Comparison of ENCODE assay signal across 19 cellular contexts in the genomic region with DNA sequence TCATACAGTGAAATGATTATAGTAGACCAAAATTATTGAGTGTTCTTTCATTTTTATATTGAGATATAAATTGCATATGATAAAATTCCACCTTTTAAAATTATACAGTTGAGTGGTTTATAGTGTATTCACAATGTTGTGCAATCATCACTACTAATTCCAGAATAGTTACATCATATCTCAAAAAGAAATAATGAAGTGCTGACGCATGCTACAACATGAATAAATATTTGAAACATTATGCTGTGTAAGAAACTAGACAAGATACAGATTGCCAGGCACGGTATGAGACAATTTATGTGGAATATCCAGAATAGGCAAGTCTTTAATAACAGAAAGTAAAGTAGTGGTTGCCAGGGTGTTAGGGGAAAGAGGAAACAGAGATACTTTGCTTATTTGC.
A peak's percentile ranks its signal among the peaks of the same experiment; 100 is the strongest.
DNase-seq lines count a peak whose midpoint lies in the region; ATAC-seq, FAIRE-seq and TF ChIP-seq lines count a peak whose summit lies in the region.
"Had no signal": no experiment of that assay in that cellular context is flagged by ENCODE, and none has a peak within 500 bp of the region (broad histone marks: within the 10 kb centered on the region; RNA-seq: fewer than 3 reads in every experiment).

No MANE protein-coding gene starts in this region.

- TF ChIP-seq CTCF in HepG2 (CRISPR knock-in tag; IDR thresholded peaks at IDR 0.05) (no peak), right lobe of liver (IDR thresholded peaks at IDR 0.05) (no peak), mammary epithelial cell (conservative IDR thresholded peaks at IDR 0.05 in 1 of 2, IDR thresholded peaks at IDR 0.05 in 1 of 2; ENCODE audit: extremely low read depth in 1 of 2, insufficient read depth in 1 of 2, low read depth in 1 of 2, low read length in 2 of 2) (no peak), type B pancreatic cell (conservative IDR thresholded peaks at IDR 0.05) (no peak)

- H2AFZ ChIP-seq in HepG2 (ENCODE audit: low read length): no peak overlapping the region
- peak overlapping the region; percentile 34 for H2AFZ ChIP-seq in mammary epithelial cell (ENCODE audit: low read depth, low read length)

- CTCF ChIA-PET in HepG2 (lab: Yijun Ruan, JAX; ENCODE audit: low intra/inter-chr PET ratio, low total read pairs): no interaction called here
- CTCF ChIA-PET in mammary epithelial cell (lab: Charles Lee; ENCODE audit: low non-redundant PET): no interaction called here
- CTCF ChIA-PET in activated CD8-positive, alpha-beta T cell treated with anti-CD3 and anti-CD28 coated beads, Interleukin-2, amount 10 ng/mL, durations not matched to agents 7 days and 5 days (lab: Charles Lee): no interaction called here

- no peak for ATAC-seq in HepG2
- ATAC-seq in right lobe of liver: no peak
- no peak for ATAC-seq in activated CD8-positive, alpha-beta T cell treated with anti-CD3 and anti-CD28 coated beads, Interleukin-2, amount 10 ng/mL, durations not matched to agents 7 days and 5 days

- H3K4me3 ChIP-seq in HepG2 (replicated peaks in 1 of 3; ENCODE audit: insufficient read depth in 1 of 3, low read depth in 2 of 3, low read length in 3 of 3): no peak overlapping the region
- no peak overlapping the region for H3K4me3 ChIP-seq in right lobe of liver
- no peak overlapping the region for H3K4me3 ChIP-seq in mammary epithelial cell (replicated peaks in 1 of 3; ENCODE audit: insufficient read depth in 1 of 3, low read depth in 2 of 3, low read length in 3 of 3)

- H3K36me3 ChIP-seq in HepG2 (replicated peaks in 1 of 2; ENCODE audit: control insufficient read depth in 1 of 2, insufficient read depth in 2 of 2, low read length in 2 of 2) (no peaks in the 10 kb centered on the region), right lobe of liver (no peaks in the 10 kb centered on the region), mammary epithelial cell (ENCODE audit: insufficient read depth, low read length) (no peaks in the 10 kb centered on the region)

- no peaks in the 10 kb centered on the region for H3K36me3 Mint-ChIP-seq in type B pancreatic cell
- H3K36me3 Mint-ChIP-seq in activated CD8-positive, alpha-beta T cell treated with anti-CD3 and anti-CD28 coated beads, Interleukin-2, amount 10 ng/mL, durations not matched to agents 7 days and 5 days (ENCODE audit: low read depth): no peaks in the 10 kb centered on the region
- H3K36me3 Mint-ChIP-seq: CD4-positive, alpha-beta memory T cell had no signal

- TF ChIP-seq EP300 in HepG2 (IDR thresholded peaks at IDR 0.05; ENCODE audit: low read depth in 2 of 2, low read length in 2 of 2): no peak
- TF ChIP-seq EP300 in HepG2 (CRISPR knock-in tag; IDR thresholded peaks at IDR 0.05; ENCODE audit: borderline replicate concordance): no peak

- no peak for DNase-seq in HepG2 (ENCODE audit: low spot score)
- DNase-seq in right lobe of liver: no peak
- DNase-seq in mammary epithelial cell: peak; percentile 65
- DNase-seq in epithelial cell of prostate (ENCODE audit: low read depth, low spot score): no peak
- no peak for DNase-seq in type B pancreatic cell (ENCODE audit: extremely low spot score, unreplicated experiment)
- no peak for DNase-seq in activated CD4-positive, CD25-positive, alpha-beta regulatory T cell treated with anti-CD3 and anti-CD28 coated beads, Interleukin-2, amount 50 U/mL, for 72 hours
- no peak for DNase-seq in activated CD8-positive, alpha-beta T cell treated with anti-CD3 and anti-CD28 coated beads, Interleukin-2, amount 10 ng/mL, durations not matched to agents 7 days and 5 days
- no peak for DNase-seq in activated gamma-delta T cell (lab: John Stamatoyannopoulos, UW)
- DNase-seq: ACHN; C1 segment of cervical spinal cord; CD4-positive, alpha-beta memory T cell; DND-41; GDM1; HCEC 1CT; HFFc6 had no signal

- H3K27me3 Mint-ChIP-seq in type B pancreatic cell: no peaks in the 10 kb centered on the region
- no peaks in the 10 kb centered on the region for H3K27me3 Mint-ChIP-seq in activated CD8-positive, alpha-beta T cell treated with anti-CD3 and anti-CD28 coated beads, Interleukin-2, amount 10 ng/mL, durations not matched to agents 7 days and 5 days (ENCODE audit: low read depth)
- H3K27me3 Mint-ChIP-seq: B cell; CD4-positive, alpha-beta memory T cell had no signal

- H3K27ac Mint-ChIP-seq in type B pancreatic cell: peak overlapping the region; percentile 25
- no peak overlapping the region for H3K27ac Mint-ChIP-seq in activated CD8-positive, alpha-beta T cell treated with anti-CD3 and anti-CD28 coated beads, Interleukin-2, amount 10 ng/mL, durations not matched to agents 7 days and 5 days
- H3K27ac Mint-ChIP-seq: B cell; CD4-positive, alpha-beta memory T cell; HFFc6 had no signal

- dilution Hi-C loops in mammary epithelial cell (cut with HindIII; ENCODE audit: low sequenced_read_pairs): no loop called here

- H3K4me2 ChIP-seq in HepG2 (ENCODE audit: low read depth, low read length) (no peak overlapping the region), mammary epithelial cell (ENCODE audit: insufficient read depth, low read depth, low read length) (peak overlapping the region; percentile 57)

- 0% methylated on average over 2 of the region's 2 CpGs for WGBS in HepG2 (ENCODE audit: low lambda C conversion rate)
- WGBS in right lobe of liver (ENCODE audit: insufficient coverage, low coverage, low lambda C conversion rate, missing lambda C conversion rate): 44% methylated on average over 2 of the region's 2 CpGs
- 0% methylated on average over 2 of the region's 2 CpGs for WGBS in mammary epithelial cell (ENCODE audit: low coverage, missing lambda C conversion rate)

- TF ChIP-seq POLR2A in HepG2 (IDR thresholded peaks at IDR 0.05; ENCODE audit: insufficient read depth in 1 of 2, low read depth in 2 of 2, low read length in 2 of 2): no peak
- TF ChIP-seq POLR2A in right lobe of liver (IDR thresholded peaks at IDR 0.05): no peak

- H4K20me1 ChIP-seq in HepG2 (ENCODE audit: insufficient read depth, low read length): no peaks in the 10 kb centered on the region
- no peaks in the 10 kb centered on the region for H4K20me1 ChIP-seq in mammary epithelial cell (ENCODE audit: insufficient read depth, low read length)

- no peaks in the 10 kb centered on the region for H3K4me1 Mint-ChIP-seq in type B pancreatic cell (ENCODE audit: unreplicated experiment)
- no peaks in the 10 kb centered on the region for H3K4me1 Mint-ChIP-seq in activated CD8-positive, alpha-beta T cell treated with anti-CD3 and anti-CD28 coated beads, Interleukin-2, amount 10 ng/mL, durations not matched to agents 7 days and 5 days (ENCODE audit: low read depth)
- H3K4me1 Mint-ChIP-seq: B cell; CD4-positive, alpha-beta memory T cell had no signal

- POLR2A ChIA-PET in HepG2 (lab: Yijun Ruan, JAX): no interaction called here
- POLR2A ChIA-PET in activated CD8-positive, alpha-beta T cell treated with anti-CD3 and anti-CD28 coated beads, Interleukin-2, amount 10 ng/mL, durations not matched to agents 7 days and 5 days (lab: Charles Lee): no interaction called here

- H3K9me3 ChIP-seq in HepG2 (ENCODE audit: low read length) (no peaks in the 10 kb centered on the region), right lobe of liver (no peaks in the 10 kb centered on the region), mammary epithelial cell (replicated peaks; ENCODE audit: insufficient read depth, low read length) (no peaks in the 10 kb centered on the region)

- H3K79me2 ChIP-seq in HepG2 (ENCODE audit: insufficient read depth, low read length): no peaks in the 10 kb centered on the region
- H3K79me2 ChIP-seq in mammary epithelial cell (ENCODE audit: insufficient read depth, low read length): no peaks in the 10 kb centered on the region

- BruUV-seq in HepG2 (replicated peaks; lab: Mats Ljungman, UMichigan): no TSS peak
- BruUV-seq in mammary epithelial cell (replicated peaks; lab: Mats Ljungman, UMichigan): no TSS peak

- TF ChIP-seq RAD21 in HepG2 (CRISPR knock-in tag; IDR thresholded peaks at IDR 0.05): no peak

- H3K27ac ChIP-seq in HepG2 (ENCODE audit: extremely low read length, insufficient read depth, low read length) (no peak overlapping the region), right lobe of liver (no peak overlapping the region), mammary epithelial cell (ENCODE audit: insufficient read depth, low read depth, low read length) (peak overlapping the region; percentile 25), epithelial cell of prostate (peak overlapping the region; percentile 41)
- H3K27ac ChIP-seq: HL-60 had no signal

- no peak for FAIRE-seq in HepG2 (lab: Jason Lieb, UNC)
- FAIRE-seq: GM12892, GM19239 had no signal

- intact Hi-C loops in HepG2 (cut with micrococcal nuclease; ENCODE audit: unreplicated experiment) (no loop called here), right lobe of liver (cut with DNase I) (no loop called here), mammary epithelial cell (cut with micrococcal nuclease) (no loop called here)

- H3K4me3 Mint-ChIP-seq in type B pancreatic cell: no peak overlapping the region
- no peak overlapping the region for H3K4me3 Mint-ChIP-seq in activated CD8-positive, alpha-beta T cell treated with anti-CD3 and anti-CD28 coated beads, Interleukin-2, amount 10 ng/mL, durations not matched to agents 7 days and 5 days
- H3K4me3 Mint-ChIP-seq: B cell; CD4-positive, alpha-beta memory T cell; HFFc6 had no signal

- no peaks in the 10 kb centered on the region for H3K27me3 ChIP-seq in HepG2 (ENCODE audit: control insufficient read depth in 1 of 2, insufficient read depth in 2 of 2, low read length in 2 of 2)
- H3K27me3 ChIP-seq in right lobe of liver: peaks cover 0 to 5% of the 10 kb centered on the region in 2 donors
- no peaks in the 10 kb centered on the region for H3K27me3 ChIP-seq in mammary epithelial cell (ENCODE audit: insufficient read depth, low read length)

- in situ Hi-C loops in HepG2 (cut with HindIII; ENCODE audit: extremely low pct_ligation_motif_present, low pct_unique_long_range_greater_than_20kb) (no loop called here), mammary epithelial cell (cut with MboI; ENCODE audit: low sequenced_read_pairs in 2 of 2) (no loop called here)

- H3K9ac ChIP-seq in HepG2 (ENCODE audit: insufficient read depth, low read depth, low read length) (no peak overlapping the region), mammary epithelial cell (ENCODE audit: insufficient read depth, low read length) (no peak overlapping the region)

- no peaks in the 10 kb centered on the region for H3K9me3 Mint-ChIP-seq in type B pancreatic cell
- H3K9me3 Mint-ChIP-seq in activated CD8-positive, alpha-beta T cell treated with anti-CD3 and anti-CD28 coated beads, Interleukin-2, amount 10 ng/mL, durations not matched to agents 7 days and 5 days (ENCODE audit: insufficient read depth): no peaks in the 10 kb centered on the region

- no peaks in the 10 kb centered on the region for H3K4me1 ChIP-seq in HepG2 (ENCODE audit: insufficient read depth, low read length)
- H3K4me1 ChIP-seq in right lobe of liver: no peaks in the 10 kb centered on the region
- H3K4me1 ChIP-seq in mammary epithelial cell (ENCODE audit: insufficient read depth, low read length): no peaks in the 10 kb centered on the region

TF ChIP-seq in HepG2, 621 proteins besides CTCF, POLR2A, EP300 and RAD21:
- TF ChIP-seq CEBPB (IDR thresholded peaks at IDR 0.05; ENCODE audit: borderline replicate concordance, low read depth, low read length): peak; percentile 41; the same call in 1 of the 2 replicates
- no peak for TF ChIP-seq TMF1 (CRISPR knock-in tag; IDR thresholded peaks at IDR 0.05; ENCODE audit: low read depth)
- TF ChIP-seq IRF2 (CRISPR knock-in tag; IDR thresholded peaks at IDR 0.05): no peak

Comparison
In these comparisons a context has a peak if more than half of its experiments do, and no peak if none do; other contexts are left out.
1. H3K27ac ChIP-seq: peak in mammary epithelial cell (single experiment) and epithelial cell of prostate (single experiment); none in HepG2 (single experiment) and right lobe of liver (0 of 3).